9 cellular contexts compared by ENCODE assay signal in the genomic region with DNA sequence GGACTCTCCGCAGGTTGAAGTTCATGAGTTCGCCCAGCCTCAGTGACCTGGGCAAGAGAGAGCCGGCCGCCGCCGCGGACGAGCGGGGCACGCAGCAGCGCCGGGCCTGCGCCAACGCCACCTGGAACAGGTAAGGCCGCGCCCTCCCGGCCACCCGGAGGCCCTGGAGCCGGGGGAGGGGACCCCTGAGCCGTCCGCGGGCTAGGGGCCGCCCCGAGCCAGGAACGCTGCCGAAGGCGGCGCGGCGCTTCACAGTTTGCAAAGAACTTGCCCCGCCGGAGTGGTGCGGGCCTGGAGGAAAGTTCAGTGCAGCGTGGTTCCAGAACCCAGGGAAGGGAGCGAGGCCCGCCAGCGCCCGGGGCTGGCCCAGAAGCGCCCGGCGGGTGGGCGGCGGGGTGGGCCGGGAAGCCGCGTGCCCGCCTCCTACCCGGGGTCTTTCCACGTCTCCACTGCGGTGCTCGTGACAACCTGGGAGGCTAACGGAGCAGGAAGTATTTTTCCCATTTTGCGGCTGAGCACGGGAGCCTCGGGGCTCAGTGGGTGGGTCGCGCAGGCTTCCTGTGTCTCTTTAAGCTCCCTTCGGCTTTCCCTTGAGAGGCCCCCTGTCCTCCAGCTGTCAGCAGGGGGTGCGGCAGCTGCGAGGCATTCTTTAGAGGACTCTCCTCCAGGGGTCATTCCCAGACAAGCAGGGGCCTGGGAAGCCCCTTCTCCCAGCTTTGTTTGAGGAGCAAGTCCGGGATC. TPM values are rescaled to one million over a fixed set of nuclear protein-coding genes. Genes with fewer than 3 reads are reported as not detected.
DNase-seq lines count a peak whose midpoint lies in the region; ATAC-seq lines count a peak whose summit lies in the region.
"Had no signal": no experiment of that assay in that cellular context is flagged by ENCODE, and none has a peak within 500 bp of the region (broad histone marks: within the 10 kb centered on the region; RNA-seq: fewer than 3 reads in every experiment).

No MANE protein-coding gene starts in this region.

- no peak for DNase-seq in activated naive CD8-positive, alpha-beta T cell treated with anti-CD3 and anti-CD28 coated beads, Interleukin-2, amount 10 ng/mL, durations not matched to agents 7 days and 5 days
- DNase-seq in iris pigment epithelial cell (ENCODE audit: low read depth) (peak; percentile 39), NCI-H2029 (lab: John Stamatoyannopoulos, UW) (no peak)
- DNase-seq in stimulated activated CD4-positive, alpha-beta T cell treated with anti-CD3 and anti-CD28 coated beads, Interleukin-4, amount 100 ng/mL, for 4 hours = peak; percentile 28 to 35

- POLR2A ChIA-PET in activated naive CD8-positive, alpha-beta T cell treated with anti-CD3 and anti-CD28 coated beads, Interleukin-2, amount 10 ng/mL, durations not matched to agents 7 days and 5 days (lab: Charles Lee) = interaction anchor here (0.6 to 1.6 kb wide), 3 partner anchors 17 to 522 kb away, joined by 3 to 4 read pairs (median 3); a partner anchor contains a TSS

- peaks cover 38 to 99% (median 54%) of the 10 kb centered on the region in 11 experiments; a peak in 21 of 22 replicates for H4K20me1 ChIP-seq in BLaER1 treated with 17β-estradiol and CSF1 and Interleukin-3, amounts not matched to agents 10 nM and 100 nM

- H3K36me3 Mint-ChIP-seq in activated naive CD8-positive, alpha-beta T cell treated with anti-CD3 and anti-CD28 coated beads, Interleukin-2, amount 10 ng/mL, durations not matched to agents 7 days and 5 days = peaks cover 3% of the 10 kb centered on the region

- H3K4me3 Mint-ChIP-seq in activated naive CD8-positive, alpha-beta T cell treated with anti-CD3 and anti-CD28 coated beads, Interleukin-2, amount 10 ng/mL, durations not matched to agents 7 days and 5 days = peak overlapping the region; percentile 74

- H3K4me1 Mint-ChIP-seq in activated naive CD8-positive, alpha-beta T cell treated with anti-CD3 and anti-CD28 coated beads, Interleukin-2, amount 10 ng/mL, durations not matched to agents 7 days and 5 days = peaks cover 8% of the 10 kb centered on the region

- H3K36me3 ChIP-seq in BLaER1 treated with 17β-estradiol and CSF1 and Interleukin-3, amounts not matched to agents 10 nM and 100 nM = peaks cover 0 to 57% (median 0%) of the 10 kb centered on the region in 11 experiments; a peak in 7 of 22 replicates
- H3K36me3 ChIP-seq in KOPT-K1 (ENCODE audit: insufficient read depth, low read length) = no peaks in the 10 kb centered on the region; the same call in 1 of the 2 replicates

- no peaks in the 10 kb centered on the region for H3K9me3 ChIP-seq in BLaER1 treated with 17β-estradiol and CSF1 and Interleukin-3, amounts not matched to agents 10 nM and 100 nM (replicated peaks in 1 of 11)
- H3K9me3 ChIP-seq in KOPT-K1 (ENCODE audit: insufficient read depth, low read length, poor library complexity, severe bottlenecking) = no peaks in the 10 kb centered on the region

- peak overlapping the region; percentile 73 to 92 (median 81) for H3K9ac ChIP-seq in BLaER1 treated with 17β-estradiol and CSF1 and Interleukin-3, amounts not matched to agents 10 nM and 100 nM

- ATAC-seq in GM21381 (IDR thresholded peaks at IDR 0.05; ENCODE audit: unreplicated experiment) = peak; percentile 32
- ATAC-seq in activated naive CD8-positive, alpha-beta T cell treated with anti-CD3 and anti-CD28 coated beads, Interleukin-2, amount 10 ng/mL, durations not matched to agents 7 days and 5 days (ENCODE audit: low read depth) = peak; percentile 9
- ATAC-seq in GM19452 (IDR thresholded peaks at IDR 0.05; ENCODE audit: unreplicated experiment) = no peak

- H3K4me3 ChIP-seq in BLaER1 treated with 17β-estradiol and CSF1 and Interleukin-3, amounts not matched to agents 10 nM and 100 nM = peak overlapping the region; percentile 56 to 98 (median 90)

- H3K27ac Mint-ChIP-seq in activated naive CD8-positive, alpha-beta T cell treated with anti-CD3 and anti-CD28 coated beads, Interleukin-2, amount 10 ng/mL, durations not matched to agents 7 days and 5 days = no peak overlapping the region

- no peaks in the 10 kb centered on the region for H3K27me3 Mint-ChIP-seq in activated naive CD8-positive, alpha-beta T cell treated with anti-CD3 and anti-CD28 coated beads, Interleukin-2, amount 10 ng/mL, durations not matched to agents 7 days and 5 days

- peaks cover 83 to 93% (median 91%) of the 10 kb centered on the region in 10 experiments for H3K4me1 ChIP-seq in BLaER1 treated with 17β-estradiol and CSF1 and Interleukin-3, amounts not matched to agents 10 nM and 100 nM

- no peaks in the 10 kb centered on the region for H3K9me3 Mint-ChIP-seq in activated naive CD8-positive, alpha-beta T cell treated with anti-CD3 and anti-CD28 coated beads, Interleukin-2, amount 10 ng/mL, durations not matched to agents 7 days and 5 days

- H3K4me2 ChIP-seq in BLaER1 treated with 17β-estradiol and CSF1 and Interleukin-3, amounts not matched to agents 10 nM and 100 nM = peak overlapping the region; percentile 89 to 100 (median 99)

- peak overlapping the region in 9 of 11 experiments; percentile 58 to 84 (median 79); a peak in 18 of 22 replicates for H3K27ac ChIP-seq in BLaER1 treated with 17β-estradiol and CSF1 and Interleukin-3, amounts not matched to agents 10 nM and 100 nM
- H3K27ac ChIP-seq in KOPT-K1 (ENCODE audit: low read depth, low read length, poor library complexity, severe bottlenecking) = peak overlapping the region; percentile 47

- H3K27me3 ChIP-seq in BLaER1 treated with 17β-estradiol and CSF1 and Interleukin-3, amounts not matched to agents 10 nM and 100 nM = no peaks in the 10 kb centered on the region

RNA-seq across cellular contexts. Expression of a gene that starts 0.6 kb away (rescaled TPM):
- total RNA-seq in activated naive CD8-positive, alpha-beta T cell treated with anti-CD3 and anti-CD28 coated beads, Interleukin-2, amount 10 ng/mL, durations not matched to agents 7 days and 5 days = 10 to 100 TPM; 51.5 to 52.3 TPM
- total RNA-seq: M059J had no signal

RNA-seq across cellular contexts. Expression of a gene that starts 49.7 kb away (rescaled TPM):
- 1 to 10 TPM; 2.2 to 2.9 TPM for total RNA-seq in activated naive CD8-positive, alpha-beta T cell treated with anti-CD3 and anti-CD28 coated beads, Interleukin-2, amount 10 ng/mL, durations not matched to agents 7 days and 5 days
- total RNA-seq: M059J had no signal

Comparison
In these comparisons a context has a peak if more than half of its experiments do, and no peak if none do; other contexts are left out.
1. DNase-seq: peak in iris pigment epithelial cell (single experiment) and stimulated activated CD4-positive, alpha-beta T cell treated with anti-CD3 and anti-CD28 coated beads, Interleukin-4, amount 100 ng/mL, for 4 hours (2 of 2); none in activated naive CD8-positive, alpha-beta T cell treated with anti-CD3 and anti-CD28 coated beads, Interleukin-2, amount 10 ng/mL, durations not matched to agents 7 days and 5 days (single experiment) and NCI-H2029 (single experiment).